ENCODE assay signal across 14 cellular contexts in the genomic region with DNA sequence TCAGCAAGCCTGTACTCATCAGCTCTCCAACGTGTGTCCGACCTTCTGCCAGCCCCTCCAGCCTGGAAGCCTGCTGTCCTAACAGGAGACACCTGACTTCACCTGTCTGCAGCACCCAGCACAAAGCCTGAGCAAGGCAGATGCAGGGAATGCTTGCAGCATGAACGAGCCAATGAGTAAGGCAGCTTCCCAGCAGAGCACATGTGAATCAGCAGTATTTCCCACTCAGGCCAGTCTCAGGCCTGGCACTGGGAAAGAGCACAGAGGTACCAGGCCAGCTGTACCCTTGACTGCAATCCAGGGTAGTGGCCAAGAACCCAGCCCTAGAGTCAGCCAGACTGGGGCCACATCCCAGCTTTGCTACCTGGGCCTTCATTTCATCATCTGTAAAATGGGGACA.
DNase-seq lines count a peak whose midpoint lies in the region; ATAC-seq and TF ChIP-seq lines count a peak whose summit lies in the region.
"Had no signal": no experiment of that assay in that cellular context is flagged by ENCODE, and none has a peak within 500 bp of the region (broad histone marks: within the 10 kb centered on the region; RNA-seq: fewer than 3 reads in every experiment).

No MANE protein-coding gene starts in this region.

- no peak for ATAC-seq in stimulated activated naive CD8-positive, alpha-beta T cell treated with anti-CD3 and anti-CD28 coated beads, Interleukin-15, amount 100 ng/mL, for 72 hours
- ATAC-seq in activated naive CD4-positive, alpha-beta T cell treated with anti-CD3 and anti-CD28 coated beads, Interleukin-2, amount 50 U/mL, for 72 hours = no peak
- ATAC-seq: HCT116, K562 had no signal

- no peaks in the 10 kb centered on the region for H3K36me3 ChIP-seq in effector memory CD4-positive, alpha-beta T cell (ENCODE audit: control insufficient read depth, insufficient read depth, low read length)

- H3K9me3 ChIP-seq in effector memory CD4-positive, alpha-beta T cell (ENCODE audit: control insufficient read depth, low read length) = no peaks in the 10 kb centered on the region

- CTCF ChIA-PET in RWPE1 (lab: Yijun Ruan, JAX) = interaction anchor here (0.7 to 0.8 kb wide), 2 partner anchors 19 to 122 kb away, joined by 3 read pairs; no protein-coding TSS in a partner anchor

- H3K27me3 ChIP-seq in effector memory CD4-positive, alpha-beta T cell (replicated peaks; ENCODE audit: control insufficient read depth, insufficient read depth, low read length, poor library complexity, severe bottlenecking) = no peaks in the 10 kb centered on the region

- no peaks in the 10 kb centered on the region for H3K4me1 Mint-ChIP-seq in stimulated activated naive CD8-positive, alpha-beta T cell treated with anti-CD3 and anti-CD28 coated beads, Interleukin-15, amount 100 ng/mL, for 72 hours
- H3K4me1 Mint-ChIP-seq: CD4-positive, alpha-beta memory T cell had no signal

- POLR2A ChIA-PET in RWPE1 (lab: Yijun Ruan, JAX; ENCODE audit: low non-redundant PET) = interaction anchor here (0.6 kb wide), 1 partner anchor 118 kb away, joined by 3 read pairs; no protein-coding TSS in a partner anchor

- no peaks in the 10 kb centered on the region for H3K4me1 ChIP-seq in effector memory CD4-positive, alpha-beta T cell (ENCODE audit: control insufficient read depth, insufficient read depth, low read length, poor library complexity, severe bottlenecking)

- peak overlapping the region in 1 of 2 donors; percentile 19 for H3K27ac Mint-ChIP-seq in stimulated activated naive CD8-positive, alpha-beta T cell treated with anti-CD3 and anti-CD28 coated beads, Interleukin-15, amount 100 ng/mL, for 72 hours
- no peak overlapping the region for H3K27ac Mint-ChIP-seq in activated naive CD4-positive, alpha-beta T cell treated with anti-CD3 and anti-CD28 coated beads, Interleukin-2, amount 50 U/mL, for 72 hours
- H3K27ac Mint-ChIP-seq: CD4-positive, alpha-beta memory T cell had no signal

- no peak overlapping the region for H3K4me3 Mint-ChIP-seq in stimulated activated naive CD8-positive, alpha-beta T cell treated with anti-CD3 and anti-CD28 coated beads, Interleukin-15, amount 100 ng/mL, for 72 hours
- H3K4me3 Mint-ChIP-seq: CD4-positive, alpha-beta memory T cell had no signal

- peak; percentile 34 for DNase-seq in RWPE1 (ENCODE audit: low spot score)
- DNase-seq in choroid plexus epithelial cell (ENCODE audit: low read depth) = peak; percentile 26
- peak; percentile 66 for DNase-seq in islet precursor cell
- DNase-seq in renal cortical epithelial cell (ENCODE audit: low read depth) = peak; percentile 47
- no peak for DNase-seq in stimulated activated naive CD8-positive, alpha-beta T cell treated with anti-CD3 and anti-CD28 coated beads, Interleukin-15, amount 100 ng/mL, for 72 hours
- DNase-seq in activated naive CD4-positive, alpha-beta T cell treated with anti-CD3 and anti-CD28 coated beads, Interleukin-2, amount 50 U/mL, for 72 hours (ENCODE audit: low spot score in 2 of 2) = no peak
- no peak for DNase-seq in NCI-H2029 treated with DMSO at 0.1 percent for 48 hours (lab: John Stamatoyannopoulos, UW)
- no peak for DNase-seq in effector memory CD4-positive, alpha-beta T cell
- DNase-seq: CD4-positive, alpha-beta memory T cell; NCI-H1092 treated with DMSO at 0.1 percent for 48 hours; NCI-H526 treated with DMSO at 0.1 percent for 48 hours; NK-92 treated with Interleukin-12 subunit alpha and Interleukin-12 subunit beta, amount 100 ng/mL, for 24 hours had no signal

- H3K9me3 Mint-ChIP-seq in stimulated activated naive CD8-positive, alpha-beta T cell treated with anti-CD3 and anti-CD28 coated beads, Interleukin-15, amount 100 ng/mL, for 72 hours = no peaks in the 10 kb centered on the region
- no peaks in the 10 kb centered on the region for H3K9me3 Mint-ChIP-seq in activated naive CD4-positive, alpha-beta T cell treated with anti-CD3 and anti-CD28 coated beads, Interleukin-2, amount 50 U/mL, for 72 hours

- no peak overlapping the region for H3K4me3 ChIP-seq in choroid plexus epithelial cell (ENCODE audit: low read depth, low read length)
- H3K4me3 ChIP-seq in effector memory CD4-positive, alpha-beta T cell (ENCODE audit: insufficient read depth, low read depth, low read length, poor library complexity, severe bottlenecking) = no peak overlapping the region
- H3K4me3 ChIP-seq: K562 had no signal

- peak overlapping the region; percentile 18 for H3K27ac ChIP-seq in RWPE1
- H3K27ac ChIP-seq in effector memory CD4-positive, alpha-beta T cell (ENCODE audit: insufficient read depth, low read length, poor library complexity, severe bottlenecking) = no peak overlapping the region

- H3K27me3 Mint-ChIP-seq in stimulated activated naive CD8-positive, alpha-beta T cell treated with anti-CD3 and anti-CD28 coated beads, Interleukin-15, amount 100 ng/mL, for 72 hours = peaks cover 8% of the 10 kb centered on the region

- no peaks in the 10 kb centered on the region for H3K36me3 Mint-ChIP-seq in activated naive CD4-positive, alpha-beta T cell treated with anti-CD3 and anti-CD28 coated beads, Interleukin-2, amount 50 U/mL, for 72 hours
- H3K36me3 Mint-ChIP-seq: CD4-positive, alpha-beta memory T cell had no signal

- TF ChIP-seq CTCF in RWPE1 (conservative IDR thresholded peaks at IDR 0.05; ENCODE audit: low read depth) = no peak
- no peak for TF ChIP-seq CTCF in choroid plexus epithelial cell (conservative IDR thresholded peaks at IDR 0.05; ENCODE audit: low read depth, low read length)

Comparison
In these comparisons a context has a peak if more than half of its experiments do, and no peak if none do; other contexts are left out.
1. DNase-seq: peak in RWPE1 (single experiment), choroid plexus epithelial cell (single experiment), islet precursor cell (single experiment) and renal cortical epithelial cell (single experiment); none in stimulated activated naive CD8-positive, alpha-beta T cell treated with anti-CD3 and anti-CD28 coated beads, Interleukin-15, amount 100 ng/mL, for 72 hours (0 of 2), activated naive CD4-positive, alpha-beta T cell treated with anti-CD3 and anti-CD28 coated beads, Interleukin-2, amount 50 U/mL, for 72 hours (0 of 2), NCI-H2029 treated with DMSO at 0.1 percent for 48 hours (single experiment) and effector memory CD4-positive, alpha-beta T cell (0 of 3).